9 cellular contexts compared by ENCODE assay signal in the genomic region with DNA sequence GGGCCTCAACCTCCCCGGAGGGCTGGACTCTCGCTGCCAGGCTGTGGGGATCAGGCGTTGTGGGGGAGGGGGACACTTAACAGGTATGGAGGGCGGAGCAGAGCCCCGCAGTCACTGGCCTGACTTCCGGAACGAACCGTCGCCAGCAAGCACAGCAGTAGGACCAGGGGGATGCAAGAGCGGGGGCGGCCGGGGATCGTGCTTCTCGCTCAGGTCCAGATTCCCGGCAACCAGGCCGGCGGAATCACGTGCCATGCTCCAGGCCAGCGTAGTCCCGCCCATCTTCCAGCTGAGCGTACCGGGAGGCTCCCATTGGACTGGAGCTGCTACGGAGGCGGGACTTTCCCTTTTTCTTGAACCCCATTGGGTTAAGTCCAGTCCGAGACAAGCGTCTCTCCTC. TPM values are rescaled to one million over a fixed set of nuclear protein-coding genes. Genes with fewer than 3 reads are reported as not detected.
DNase-seq lines count a peak whose midpoint lies in the region; ATAC-seq, FAIRE-seq and TF ChIP-seq lines count a peak whose summit lies in the region.
"Had no signal": no experiment of that assay in that cellular context is flagged by ENCODE, and none has a peak within 500 bp of the region (broad histone marks: within the 10 kb centered on the region; RNA-seq: fewer than 3 reads in every experiment).

No MANE protein-coding gene starts in this region.

- H3K4me1 ChIP-seq in MM.1S (ENCODE audit: low read length): no peaks in the 10 kb centered on the region
- H3K4me1 ChIP-seq: ascending aorta had no signal

- H4K20me1 ChIP-seq in MM.1S (ENCODE audit: insufficient read depth, low read length): no peaks in the 10 kb centered on the region

- H3K36me3 ChIP-seq in BJ (ENCODE audit: control insufficient read depth, insufficient read depth, low read length) (no peaks in the 10 kb centered on the region), MM.1S (replicated peaks; ENCODE audit: insufficient read depth, low read length) (no peaks in the 10 kb centered on the region)
- H3K36me3 ChIP-seq: ascending aorta had no signal

- peak overlapping the region; percentile 64 for H2AFZ ChIP-seq in MM.1S (ENCODE audit: low read length)

- H3K27me3 Mint-ChIP-seq in activated naive CD8-positive, alpha-beta T cell treated with anti-CD3 and anti-CD28 coated beads, Interleukin-2, amount 10 ng/mL, durations not matched to agents 7 days and 5 days: no peaks in the 10 kb centered on the region
- peaks cover 5% of the 10 kb centered on the region for H3K27me3 Mint-ChIP-seq in nephron progenitor cell (ENCODE audit: low read depth, poor library complexity)

- H3K27me3 ChIP-seq in BJ (ENCODE audit: control insufficient read depth, insufficient read depth, low read length) (no peaks in the 10 kb centered on the region), MM.1S (replicated peaks; ENCODE audit: insufficient read depth, low read length) (no peaks in the 10 kb centered on the region)
- H3K27me3 ChIP-seq: ascending aorta had no signal

- no peak overlapping the region for H3K27ac ChIP-seq in MM.1S (ENCODE audit: low read length)

- H3F3A ChIP-seq in MM.1S (ENCODE audit: insufficient read depth, low read length): no peaks in the 10 kb centered on the region

- no peak for FAIRE-seq in D721Med (lab: Jason Lieb, UNC)

- peak; percentile 94 for ATAC-seq in activated naive CD8-positive, alpha-beta T cell treated with anti-CD3 and anti-CD28 coated beads, Interleukin-2, amount 10 ng/mL, durations not matched to agents 7 days and 5 days (ENCODE audit: low read depth)
- ATAC-seq in stimulated activated effector memory CD8-positive, alpha-beta T cell treated with anti-CD3 and anti-CD28 coated beads, Interleukin-12 subunit alpha, Interleukin-12 subunit beta, amount 100 ng/mL, for 72 hours: peak; percentile 87

- H3K4me1 Mint-ChIP-seq in activated naive CD8-positive, alpha-beta T cell treated with anti-CD3 and anti-CD28 coated beads, Interleukin-2, amount 10 ng/mL, durations not matched to agents 7 days and 5 days: peaks cover 15% of the 10 kb centered on the region
- H3K4me1 Mint-ChIP-seq in stimulated activated effector memory CD8-positive, alpha-beta T cell treated with anti-CD3 and anti-CD28 coated beads, Interleukin-12 subunit alpha, Interleukin-12 subunit beta, amount 100 ng/mL, for 72 hours: peaks cover 31% of the 10 kb centered on the region
- peaks cover 16% of the 10 kb centered on the region for H3K4me1 Mint-ChIP-seq in nephron progenitor cell

- H3K9me2 ChIP-seq in MM.1S (replicated peaks; ENCODE audit: insufficient read depth, low read length): no peaks in the 10 kb centered on the region

- POLR2A ChIA-PET in BJ (lab: Charles Lee): no interaction called here
- POLR2A ChIA-PET in activated naive CD8-positive, alpha-beta T cell treated with anti-CD3 and anti-CD28 coated beads, Interleukin-2, amount 10 ng/mL, durations not matched to agents 7 days and 5 days (lab: Charles Lee): interaction anchor here (0.9 kb wide), 1 partner anchor 17 kb away, joined by 3 read pairs; no protein-coding TSS in a partner anchor

- peak overlapping the region; percentile 81 for H3K27ac Mint-ChIP-seq in activated naive CD8-positive, alpha-beta T cell treated with anti-CD3 and anti-CD28 coated beads, Interleukin-2, amount 10 ng/mL, durations not matched to agents 7 days and 5 days
- peak overlapping the region; percentile 89 for H3K27ac Mint-ChIP-seq in stimulated activated effector memory CD8-positive, alpha-beta T cell treated with anti-CD3 and anti-CD28 coated beads, Interleukin-12 subunit alpha, Interleukin-12 subunit beta, amount 100 ng/mL, for 72 hours
- no peak overlapping the region for H3K27ac Mint-ChIP-seq in nephron progenitor cell

- peak overlapping the region; percentile 85 for H3K4me3 Mint-ChIP-seq in activated naive CD8-positive, alpha-beta T cell treated with anti-CD3 and anti-CD28 coated beads, Interleukin-2, amount 10 ng/mL, durations not matched to agents 7 days and 5 days
- H3K4me3 Mint-ChIP-seq in stimulated activated effector memory CD8-positive, alpha-beta T cell treated with anti-CD3 and anti-CD28 coated beads, Interleukin-12 subunit alpha, Interleukin-12 subunit beta, amount 100 ng/mL, for 72 hours: peak overlapping the region; percentile 76
- H3K4me3 Mint-ChIP-seq in nephron progenitor cell: no peak overlapping the region

- DNase-seq in BJ (ENCODE audit: low read depth): peak; percentile 25
- peak; percentile 89 for DNase-seq in MM.1S
- peak; percentile 66 for DNase-seq in activated naive CD8-positive, alpha-beta T cell treated with anti-CD3 and anti-CD28 coated beads, Interleukin-2, amount 10 ng/mL, durations not matched to agents 7 days and 5 days
- peak; percentile 72 for DNase-seq in iPS-NIHi7 (ENCODE audit: extremely low spot score)
- DNase-seq in stimulated activated effector memory CD8-positive, alpha-beta T cell treated with anti-CD3 and anti-CD28 coated beads, Interleukin-12 subunit alpha, Interleukin-12 subunit beta, amount 100 ng/mL, for 72 hours (ENCODE audit: low spot score in 2 of 2): peak; percentile 35 to 73
- no peak for DNase-seq in NCI-H510A (lab: John Stamatoyannopoulos, UW)
- no peak for DNase-seq in nephron progenitor cell
- DNase-seq in D721Med (ENCODE audit: insufficient read length, low spot score): no peak

- peak overlapping the region; percentile 52; the same call in 1 of the 2 replicates for H3K9ac ChIP-seq in MM.1S (ENCODE audit: low read length)

- H3K9me3 ChIP-seq in MM.1S (replicated peaks; ENCODE audit: insufficient read depth, low read length): no peaks in the 10 kb centered on the region
- H3K9me3 ChIP-seq: ascending aorta had no signal

- H3K9me3 Mint-ChIP-seq in activated naive CD8-positive, alpha-beta T cell treated with anti-CD3 and anti-CD28 coated beads, Interleukin-2, amount 10 ng/mL, durations not matched to agents 7 days and 5 days: no peaks in the 10 kb centered on the region
- H3K9me3 Mint-ChIP-seq in stimulated activated effector memory CD8-positive, alpha-beta T cell treated with anti-CD3 and anti-CD28 coated beads, Interleukin-12 subunit alpha, Interleukin-12 subunit beta, amount 100 ng/mL, for 72 hours: no peaks in the 10 kb centered on the region
- no peaks in the 10 kb centered on the region for H3K9me3 Mint-ChIP-seq in nephron progenitor cell

- H3K4me2 ChIP-seq in MM.1S (ENCODE audit: low read depth, low read length): peak overlapping the region; percentile 79; the same call in 1 of the 2 replicates

- TF ChIP-seq CTCF in BJ (IDR thresholded peaks at IDR 0.05; ENCODE audit: insufficient read depth, low read depth, low read length) (no peak), MM.1S (IDR thresholded peaks at IDR 0.05; ENCODE audit: low read length) (no peak), nephron progenitor cell (IDR thresholded peaks at IDR 0.05) (no peak), D721Med (IDR thresholded peaks at IDR 0.05; ENCODE audit: insufficient read depth, missing control alignments) (no peak)

- CTCF ChIA-PET in BJ (lab: Yijun Ruan, JAX): interaction anchor here (1.1 to 1.2 kb wide), 2 partner anchors 43 to 52 kb away, joined by 3 read pairs; no protein-coding TSS in a partner anchor

- H3K36me3 Mint-ChIP-seq in activated naive CD8-positive, alpha-beta T cell treated with anti-CD3 and anti-CD28 coated beads, Interleukin-2, amount 10 ng/mL, durations not matched to agents 7 days and 5 days: no peaks in the 10 kb centered on the region
- no peaks in the 10 kb centered on the region for H3K36me3 Mint-ChIP-seq in stimulated activated effector memory CD8-positive, alpha-beta T cell treated with anti-CD3 and anti-CD28 coated beads, Interleukin-12 subunit alpha, Interleukin-12 subunit beta, amount 100 ng/mL, for 72 hours
- no peaks in the 10 kb centered on the region for H3K36me3 Mint-ChIP-seq in nephron progenitor cell (ENCODE audit: low read depth)

- 0 out of 2 replicates have a peak, but pooled peaks cover 4% of the 10 kb centered on the region for H3K79me2 ChIP-seq in MM.1S (ENCODE audit: low read length)

- H3K4me3 ChIP-seq in BJ (ENCODE audit: low read depth, low read length) (peak overlapping the region; percentile 49), MM.1S (ENCODE audit: low read length) (peak overlapping the region; percentile 76)

RNA-seq across cellular contexts. Expression of gene POU5F1, which starts 10.0 kb away (rescaled TPM):
- 0.11 and 0.22 TPM in 2 replicates for polyA plus RNA-seq in BJ (2011; rRNA removed)
- not detected in 2 replicates for polyA minus RNA-seq in BJ (2011; rRNA and poly(A)+ RNA removed)
- under 1 TPM; 0.22 to 0.34 TPM for total RNA-seq in activated naive CD8-positive, alpha-beta T cell treated with anti-CD3 and anti-CD28 coated beads, Interleukin-2, amount 10 ng/mL, durations not matched to agents 7 days and 5 days
- total RNA-seq: ascending aorta had no signal

RNA-seq across cellular contexts. Expression of gene TCF19, which starts 22.1 kb away (rescaled TPM):
- 8.5 and 10.4 TPM in 2 replicates for polyA plus RNA-seq in BJ (2011; rRNA removed)
- polyA minus RNA-seq in BJ (2011; rRNA and poly(A)+ RNA removed): 5.1 and 7.3 TPM in 2 replicates
- 10 to 100 TPM; 81.0 to 83.3 TPM for total RNA-seq in activated naive CD8-positive, alpha-beta T cell treated with anti-CD3 and anti-CD28 coated beads, Interleukin-2, amount 10 ng/mL, durations not matched to agents 7 days and 5 days

RNA-seq across cellular contexts. Expression of gene CCHCR1, which starts 22.9 kb away (rescaled TPM):
- 11.0 and 15.5 TPM in 2 replicates for polyA plus RNA-seq in BJ (2011; rRNA removed)
- 7.7 and 7.9 TPM in 2 replicates for polyA minus RNA-seq in BJ (2011; rRNA and poly(A)+ RNA removed)
- total RNA-seq in activated naive CD8-positive, alpha-beta T cell treated with anti-CD3 and anti-CD28 coated beads, Interleukin-2, amount 10 ng/mL, durations not matched to agents 7 days and 5 days: 10 to 100 TPM; 52.5 to 57.7 TPM

RNA-seq across cellular contexts. Expression of gene PSORS1C2, which starts 41.6 kb away (rescaled TPM):
- polyA plus RNA-seq in BJ (2011; rRNA removed): not detected in 2 replicates
- not detected in 2 replicates for polyA minus RNA-seq in BJ (2011; rRNA and poly(A)+ RNA removed)
- not detected for total RNA-seq in activated naive CD8-positive, alpha-beta T cell treated with anti-CD3 and anti-CD28 coated beads, Interleukin-2, amount 10 ng/mL, durations not matched to agents 7 days and 5 days

Comparison
In these comparisons a context has a peak if more than half of its experiments do, and no peak if none do; other contexts are left out.
1. DNase-seq: peak in BJ (single experiment), MM.1S (single experiment), activated naive CD8-positive, alpha-beta T cell treated with anti-CD3 and anti-CD28 coated beads, Interleukin-2, amount 10 ng/mL, durations not matched to agents 7 days and 5 days (single experiment), iPS-NIHi7 (single experiment) and stimulated activated effector memory CD8-positive, alpha-beta T cell treated with anti-CD3 and anti-CD28 coated beads, Interleukin-12 subunit alpha, Interleukin-12 subunit beta, amount 100 ng/mL, for 72 hours (2 of 2); none in NCI-H510A (single experiment), nephron progenitor cell (single experiment) and D721Med (single experiment).